In the genomic region with DNA sequence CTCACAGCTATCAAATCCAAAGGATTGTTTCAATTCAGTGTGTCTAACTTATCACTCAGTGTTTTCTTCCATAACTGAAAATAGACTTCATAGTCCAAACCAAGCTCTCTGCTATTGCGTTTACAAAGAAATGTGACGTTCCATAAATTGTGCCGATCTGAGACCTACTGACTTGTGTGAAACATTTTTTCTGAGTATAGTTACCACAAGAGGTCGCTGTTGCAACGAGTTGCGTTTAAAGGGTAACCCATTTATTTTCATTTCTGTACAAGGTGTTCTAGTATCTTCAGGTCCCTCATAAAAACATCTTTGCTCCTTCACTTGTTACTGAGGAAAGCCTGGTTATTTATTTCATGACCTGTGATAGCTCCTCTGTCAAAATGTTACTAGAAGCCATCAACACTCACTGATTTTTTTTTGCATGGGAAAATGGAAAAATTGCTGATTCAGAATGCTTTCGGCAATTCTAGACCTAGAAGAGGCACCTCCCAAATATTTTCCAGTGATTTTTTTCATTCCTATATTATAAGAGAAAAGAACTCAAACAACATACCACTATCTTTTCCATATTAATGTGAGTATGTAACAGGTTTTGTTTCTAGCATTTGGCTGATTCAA, we compare ENCODE assay signal across 8 cellular contexts.
DNase-seq lines count a peak whose midpoint lies in the region; ATAC-seq and TF ChIP-seq lines count a peak whose summit lies in the region.

No MANE protein-coding gene starts in this region.

- H3K4me3 Mint-ChIP-seq in CD8-positive, alpha-beta memory T cell: peak overlapping the region in 5 of 7 donors; percentile 29 to 89 (median 60)
- peak overlapping the region; percentile 73 for H3K4me3 Mint-ChIP-seq in activated T-helper 1 cell treated with anti-CD3 and anti-CD28 coated beads, Interleukin-12 subunit alpha, Interleukin-12 subunit beta, Interleukin-2, Interleukin-4 antibody, amounts not matched to agents 30 ng/mL and 10 ng/mL and 1 ng/mL, durations not matched to agents 14 hours and 24 hours and 36 hours

- H3K27ac ChIP-seq in CD8-positive, alpha-beta memory T cell (ENCODE audit: low read depth, low read length): no peak overlapping the region

- intact Hi-C loops in activated T-helper 1 cell treated with anti-CD3 and anti-CD28 coated beads, Interleukin-12 subunit alpha, Interleukin-12 subunit beta, Interleukin-2, Interleukin-4 antibody, amounts not matched to agents 30 ng/mL and 10 ng/mL and 1 ng/mL, durations not matched to agents 14 hours and 24 hours and 36 hours (cut with micrococcal nuclease): no loop called here

- H3K36me3 ChIP-seq in CD8-positive, alpha-beta memory T cell (ENCODE audit: insufficient read depth, low read length): no peaks in the 10 kb centered on the region
- no peaks in the 10 kb centered on the region for H3K36me3 ChIP-seq in kidney epithelial cell (ENCODE audit: control insufficient read depth, insufficient read depth, low read length)

- peaks cover 17 to 36% of the 10 kb centered on the region in 2 donors for H3K27me3 Mint-ChIP-seq in CD8-positive, alpha-beta memory T cell
- peaks cover 21% of the 10 kb centered on the region for H3K27me3 Mint-ChIP-seq in activated T-helper 1 cell treated with anti-CD3 and anti-CD28 coated beads, Interleukin-12 subunit alpha, Interleukin-12 subunit beta, Interleukin-2, Interleukin-4 antibody, amounts not matched to agents 30 ng/mL and 10 ng/mL and 1 ng/mL, durations not matched to agents 14 hours and 24 hours and 36 hours (ENCODE audit: insufficient read depth)

- peak in 4 of 5 donors; percentile 9 to 56 (median 38) for DNase-seq in CD8-positive, alpha-beta memory T cell
- DNase-seq in NCI-H460 (ENCODE audit: extremely low read depth, low read depth) (peak; percentile 73), kidney epithelial cell (ENCODE audit: low read depth) (peak; percentile 2), HK-2 (ENCODE audit: unreplicated experiment) (no peak)
- DNase-seq in activated T-helper 1 cell treated with anti-CD3 and anti-CD28 coated beads, Interleukin-12 subunit alpha, Interleukin-12 subunit beta, Interleukin-2, Interleukin-4 antibody, amounts not matched to agents 30 ng/mL and 10 ng/mL and 1 ng/mL, durations not matched to agents 14 hours and 24 hours and 36 hours (ENCODE audit: low spot score): peak; percentile 27

- H3K4me1 Mint-ChIP-seq in CD8-positive, alpha-beta memory T cell: peaks cover 13 to 19% (median 16%) of the 10 kb centered on the region in 3 donors
- peaks cover 18% of the 10 kb centered on the region for H3K4me1 Mint-ChIP-seq in activated T-helper 1 cell treated with anti-CD3 and anti-CD28 coated beads, Interleukin-12 subunit alpha, Interleukin-12 subunit beta, Interleukin-2, Interleukin-4 antibody, amounts not matched to agents 30 ng/mL and 10 ng/mL and 1 ng/mL, durations not matched to agents 14 hours and 24 hours and 36 hours (ENCODE audit: low read depth)

- TF ChIP-seq CTCF in GM12875 (IDR thresholded peaks at IDR 0.05; ENCODE audit: borderline replicate concordance, insufficient read depth, low read depth, low read length): peak; percentile 55; the same call in 1 of the 2 replicates
- peak; percentile 50 for TF ChIP-seq CTCF in kidney epithelial cell (IDR thresholded peaks at IDR 0.05; ENCODE audit: insufficient read depth, low read length, poor library complexity, severe bottlenecking)

- H3K27ac Mint-ChIP-seq in CD8-positive, alpha-beta memory T cell: peak overlapping the region in 6 of 8 donors; percentile 15 to 75 (median 40)
- no peak overlapping the region for H3K27ac Mint-ChIP-seq in activated T-helper 1 cell treated with anti-CD3 and anti-CD28 coated beads, Interleukin-12 subunit alpha, Interleukin-12 subunit beta, Interleukin-2, Interleukin-4 antibody, amounts not matched to agents 30 ng/mL and 10 ng/mL and 1 ng/mL, durations not matched to agents 14 hours and 24 hours and 36 hours

- POLR2A ChIA-PET in CD8-positive, alpha-beta memory T cell (lab: Charles Lee): no interaction called here

- no peaks in the 10 kb centered on the region for H3K36me3 Mint-ChIP-seq in CD8-positive, alpha-beta memory T cell
- H3K36me3 Mint-ChIP-seq in activated T-helper 1 cell treated with anti-CD3 and anti-CD28 coated beads, Interleukin-12 subunit alpha, Interleukin-12 subunit beta, Interleukin-2, Interleukin-4 antibody, amounts not matched to agents 30 ng/mL and 10 ng/mL and 1 ng/mL, durations not matched to agents 14 hours and 24 hours and 36 hours (ENCODE audit: low read depth): no peaks in the 10 kb centered on the region

- no peaks in the 10 kb centered on the region for H3K9me3 Mint-ChIP-seq in CD8-positive, alpha-beta memory T cell
- H3K9me3 Mint-ChIP-seq in activated T-helper 1 cell treated with anti-CD3 and anti-CD28 coated beads, Interleukin-12 subunit alpha, Interleukin-12 subunit beta, Interleukin-2, Interleukin-4 antibody, amounts not matched to agents 30 ng/mL and 10 ng/mL and 1 ng/mL, durations not matched to agents 14 hours and 24 hours and 36 hours: no peaks in the 10 kb centered on the region

- H3K4me1 ChIP-seq in CD8-positive, alpha-beta memory T cell (ENCODE audit: insufficient read depth, low read length): no peaks in the 10 kb centered on the region

- H3K9me3 ChIP-seq in CD8-positive, alpha-beta memory T cell (ENCODE audit: low read length): no peaks in the 10 kb centered on the region

- no peaks in the 10 kb centered on the region for H3K27me3 ChIP-seq in CD8-positive, alpha-beta memory T cell (ENCODE audit: insufficient read depth, low read length, poor library complexity, severe bottlenecking)
- no peaks in the 10 kb centered on the region for H3K27me3 ChIP-seq in kidney epithelial cell (ENCODE audit: control insufficient read depth, insufficient read depth, low read length)

- no peak overlapping the region for H3K4me3 ChIP-seq in CD8-positive, alpha-beta memory T cell (ENCODE audit: low read length)
- H3K4me3 ChIP-seq in GM12875 (ENCODE audit: low read depth, low read length): no peak overlapping the region
- no peak overlapping the region for H3K4me3 ChIP-seq in kidney epithelial cell (ENCODE audit: low read depth, low read length)

- ATAC-seq in HG03045 (IDR thresholded peaks at IDR 0.05; ENCODE audit: unreplicated experiment) (no peak), HG03460 (IDR thresholded peaks at IDR 0.05; ENCODE audit: unreplicated experiment) (no peak)

- CTCF ChIA-PET in CD8-positive, alpha-beta memory T cell (lab: Charles Lee): interaction anchor here (0.9 to 2.9 kb wide), 8 partner anchors 8 to 835 kb away, joined by 3 to 7 read pairs (median 4); no protein-coding TSS in a partner anchor
